Comparison of ENCODE assay signal across 9 cellular contexts in genomic region chr19:39474139-39474620, GRCh38. TPM values are rescaled to one million over a fixed set of nuclear protein-coding genes. Genes with fewer than 3 reads are reported as not detected.
DNase-seq lines count a peak whose midpoint lies in the region; ATAC-seq and TF ChIP-seq lines count a peak whose summit lies in the region.
"Had no signal": no experiment of that assay in that cellular context is flagged by ENCODE, and none has a peak within 500 bp of the region (broad histone marks: within the 10 kb centered on the region; RNA-seq: fewer than 3 reads in every experiment).

No MANE protein-coding gene starts in this region.

- H3K9me3 ChIP-seq in lung (ENCODE audit: control insufficient read depth in 2 of 2, insufficient read depth in 1 of 2, low read length in 1 of 2): peaks cover 0 to 2% of the 10 kb centered on the region in 2 donors

- no peaks in the 10 kb centered on the region for H3K27me3 Mint-ChIP-seq in activated CD4-positive, alpha-beta T cell treated with anti-CD3 and anti-CD28 coated beads, Interleukin-2, amount 10 ng/mL, durations not matched to agents 24 days and 14 days
- H3K27me3 Mint-ChIP-seq: activated naive CD8-positive, alpha-beta T cell had no signal

- H3K27ac ChIP-seq in lung (ENCODE audit: low read depth in 1 of 2, low read length in 1 of 2): no peak overlapping the region

- intact Hi-C loops in activated CD4-positive, alpha-beta T cell treated with anti-CD3 and anti-CD28 coated beads, Interleukin-2, amount 10 ng/mL, durations not matched to agents 24 days and 14 days (cut with micrococcal nuclease): loop anchor here (1.0 kb wide), 1 partner anchor 58 kb away; the partner anchor contains the start of gene EID2B

- no peak overlapping the region for H3K4me3 ChIP-seq in lung

- H3K36me3 ChIP-seq in lung (ENCODE audit: control insufficient read depth in 2 of 2, insufficient read depth in 2 of 2, low read length in 2 of 2): peaks cover 44 to 68% of the 10 kb centered on the region in 2 donors

- ATAC-seq in lung (ENCODE audit: insufficient read depth, low FRiP score) (no peak), GM18858 (IDR thresholded peaks at IDR 0.05; ENCODE audit: unreplicated experiment) (no peak), GM18867 (IDR thresholded peaks at IDR 0.05; ENCODE audit: unreplicated experiment) (no peak)

- H3K9me3 Mint-ChIP-seq in activated CD4-positive, alpha-beta T cell treated with anti-CD3 and anti-CD28 coated beads, Interleukin-2, amount 10 ng/mL, durations not matched to agents 24 days and 14 days: no peaks in the 10 kb centered on the region

- TF ChIP-seq CTCF in lung (IDR thresholded peaks at IDR 0.05; ENCODE audit: control extremely low read depth, extremely low read depth): peak; percentile 13

- no peak overlapping the region for H3K27ac Mint-ChIP-seq in activated CD4-positive, alpha-beta T cell treated with anti-CD3 and anti-CD28 coated beads, Interleukin-2, amount 10 ng/mL, durations not matched to agents 24 days and 14 days
- H3K27ac Mint-ChIP-seq: activated naive CD8-positive, alpha-beta T cell had no signal

- DNase-seq in GDM1 (lab: John Stamatoyannopoulos, UW): peak; percentile 17
- peak; percentile 26 to 54 for DNase-seq in NCI-H1930 (lab: John Stamatoyannopoulos, UW)
- DNase-seq in activated CD4-positive, alpha-beta T cell treated with anti-CD3 and anti-CD28 coated beads, Interleukin-2, amount 10 ng/mL, durations not matched to agents 24 days and 14 days: peak; percentile 92
- DNase-seq in cerebellum (ENCODE audit: low spot score): peak; percentile 39
- peak; percentile 54 for DNase-seq in lung (ENCODE audit: low spot score)
- DNase-seq in stimulated activated CD8-positive, alpha-beta memory T cell treated with anti-CD3 and anti-CD28 coated beads, Interleukin-2, amount 100 ng/mL, for 1 hour (ENCODE audit: low read depth in 2 of 2): peak; percentile 49 to 58

- no peak overlapping the region for H3K4me3 Mint-ChIP-seq in activated CD4-positive, alpha-beta T cell treated with anti-CD3 and anti-CD28 coated beads, Interleukin-2, amount 10 ng/mL, durations not matched to agents 24 days and 14 days
- H3K4me3 Mint-ChIP-seq: activated naive CD8-positive, alpha-beta T cell had no signal

- H3K27me3 ChIP-seq in lung (ENCODE audit: control insufficient read depth, insufficient read depth): no peaks in the 10 kb centered on the region

- 55% methylated on average over 9 of the region's 9 CpGs for WGBS in lung, 2 donors

- H3K4me1 Mint-ChIP-seq in activated CD4-positive, alpha-beta T cell treated with anti-CD3 and anti-CD28 coated beads, Interleukin-2, amount 10 ng/mL, durations not matched to agents 24 days and 14 days: peaks cover 17% of the 10 kb centered on the region

- peaks cover 65% of the 10 kb centered on the region for H3K36me3 Mint-ChIP-seq in activated CD4-positive, alpha-beta T cell treated with anti-CD3 and anti-CD28 coated beads, Interleukin-2, amount 10 ng/mL, durations not matched to agents 24 days and 14 days (ENCODE audit: low read depth)

- H3K4me1 ChIP-seq in lung (ENCODE audit: control insufficient read depth in 2 of 2, insufficient read depth in 2 of 2, low read length in 2 of 2): no peaks in the 10 kb centered on the region

RNA-seq across cellular contexts. Expression of gene TIMM50, which starts 6.5 kb away (rescaled TPM):
- 141 and 143 TPM in 2 replicates for total RNA-seq in activated CD4-positive, alpha-beta T cell treated with anti-CD3 and anti-CD28 coated beads, Interleukin-2, amount 10 ng/mL, durations not matched to agents 24 days and 14 days
- total RNA-seq in cerebellum (36.7 TPM), lung (10 to 100 TPM; 47.5 to 57.8 TPM)
- 10 to 100 TPM; 49.7 to 67.4 TPM for polyA plus RNA-seq in lung

RNA-seq across cellular contexts. Expression of gene DLL3, which starts 24.6 kb away (rescaled TPM):
- total RNA-seq in activated CD4-positive, alpha-beta T cell treated with anti-CD3 and anti-CD28 coated beads, Interleukin-2, amount 10 ng/mL, durations not matched to agents 24 days and 14 days: 2.2 TPM in 2 replicates
- 16.8 TPM for total RNA-seq in cerebellum
- not detected for total RNA-seq in lung
- under 1 TPM in 1 of 2 donors, not detected in 1; 0.07 TPM for polyA plus RNA-seq in lung

RNA-seq across cellular contexts. Expression of gene SUPT5H, which starts 28.8 kb away (rescaled TPM):
- total RNA-seq in activated CD4-positive, alpha-beta T cell treated with anti-CD3 and anti-CD28 coated beads, Interleukin-2, amount 10 ng/mL, durations not matched to agents 24 days and 14 days: 186 and 187 TPM in 2 replicates
- total RNA-seq in cerebellum: 39.6 TPM
- 100 to 1,000 TPM in 1 of 2 donors, 10 to 100 TPM in 1; 55.1 to 105 TPM for total RNA-seq in lung
- polyA plus RNA-seq in lung: 100 to 1,000 TPM in 1 of 2 donors, 10 to 100 TPM in 1; 71.0 to 127 TPM

RNA-seq across cellular contexts. Expression of gene RPS16, which starts 38.4 kb away (rescaled TPM):
- total RNA-seq in activated CD4-positive, alpha-beta T cell treated with anti-CD3 and anti-CD28 coated beads, Interleukin-2, amount 10 ng/mL, durations not matched to agents 24 days and 14 days: 2,597 and 2,671 TPM in 2 replicates
- 48.1 TPM for total RNA-seq in cerebellum
- total RNA-seq in lung: 1,000 to 10,000 TPM in 1 of 2 donors, 100 to 1,000 TPM in 1; 108 to 1,772 TPM
- 1,000 to 10,000 TPM; 2,468 to 3,242 TPM for polyA plus RNA-seq in lung

RNA-seq across cellular contexts. Expression of gene SELENOV, which starts 40.8 kb away (rescaled TPM):
- total RNA-seq in activated CD4-positive, alpha-beta T cell treated with anti-CD3 and anti-CD28 coated beads, Interleukin-2, amount 10 ng/mL, durations not matched to agents 24 days and 14 days: not detected in 2 replicates
- not detected for total RNA-seq in cerebellum
- total RNA-seq in lung: not detected
- polyA plus RNA-seq in lung: not detected

Comparison
In these comparisons a context has a peak if more than half of its experiments do, and no peak if none do; other contexts are left out.
1. DNase-seq: peak in every context shown above with its lines; median percentile 92 in activated CD4-positive, alpha-beta T cell treated with anti-CD3 and anti-CD28 coated beads, Interleukin-2, amount 10 ng/mL, durations not matched to agents 24 days and 14 days; 54 in lung; 54 in stimulated activated CD8-positive, alpha-beta memory T cell treated with anti-CD3 and anti-CD28 coated beads, Interleukin-2, amount 100 ng/mL, for 1 hour; 40 in NCI-H1930; 39 in cerebellum; 17 in GDM1.